In the genomic region with DNA sequence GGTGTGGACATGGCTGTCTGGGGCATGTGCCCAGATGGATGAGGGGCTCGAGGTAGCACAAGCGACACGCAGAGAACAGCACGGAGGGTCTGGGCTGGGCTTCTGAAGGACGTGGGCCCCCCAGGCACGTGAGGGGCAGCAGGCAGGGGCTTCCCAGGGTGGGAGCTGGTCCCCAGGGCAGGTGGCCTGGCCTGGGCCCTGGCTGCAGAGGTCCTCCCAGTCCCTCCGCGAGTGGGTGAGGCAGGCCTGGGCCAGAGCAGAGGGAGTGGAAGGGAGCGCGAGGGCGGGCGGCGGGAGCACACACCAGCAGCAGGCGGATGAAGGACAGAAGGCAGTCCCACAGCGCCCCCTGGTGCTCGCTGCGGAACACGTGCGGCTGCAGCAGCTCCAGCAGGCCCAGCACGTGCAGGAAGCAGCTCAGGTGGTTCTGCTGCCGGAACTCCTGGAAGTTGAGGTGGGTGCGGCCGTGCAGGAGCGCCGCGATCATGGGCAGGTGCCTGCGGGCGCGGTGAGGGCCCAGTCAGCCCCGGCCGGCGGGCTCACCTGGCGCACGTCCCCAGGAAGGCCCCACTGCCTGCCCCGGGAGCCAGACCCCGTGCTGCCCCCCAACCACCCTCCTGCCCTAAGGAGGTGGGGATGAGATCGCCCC, we compare ENCODE assay signal across 8 cellular contexts. TPM values are rescaled to one million over a fixed set of nuclear protein-coding genes. Genes with fewer than 3 reads are reported as not detected.
DNase-seq lines count a peak whose midpoint lies in the region; ATAC-seq and TF ChIP-seq lines count a peak whose summit lies in the region.

No MANE protein-coding gene starts in this region.

- H3K4me1 ChIP-seq in CD4-positive, alpha-beta memory T cell (ENCODE audit: insufficient read depth, low read length) = peaks cover 14% of the 10 kb centered on the region
- peaks cover 8% of the 10 kb centered on the region for H3K4me1 ChIP-seq in mammary epithelial cell (ENCODE audit: insufficient read depth, low read length)

- POLR2A ChIA-PET in CD4-positive, alpha-beta memory T cell (lab: Charles Lee; ENCODE audit: partially characterized antibody) = interaction anchor here (0.7 to 2.3 kb wide), 6 partner anchors 9 to 41 kb away, joined by 3 to 6 read pairs (median 4); no protein-coding TSS in a partner anchor
- POLR2A ChIA-PET in HEK293T (lab: Yijun Ruan, JAX) = no interaction called here

- no peak overlapping the region for H3K4me3 Mint-ChIP-seq in CD4-positive, alpha-beta memory T cell

- no peak overlapping the region for H3K4me3 ChIP-seq in CD4-positive, alpha-beta memory T cell (ENCODE audit: low read length in 2 of 2)
- H3K4me3 ChIP-seq in mammary epithelial cell (replicated peaks in 1 of 3; ENCODE audit: insufficient read depth in 1 of 3, low read depth in 2 of 3, low read length in 3 of 3) = no peak overlapping the region

- H3K9ac ChIP-seq in mammary epithelial cell (ENCODE audit: insufficient read depth, low read length) = no peak overlapping the region

- DNase-seq in CD4-positive, alpha-beta memory T cell = peak; percentile 85 to 88 (median 87)
- peak; percentile 93 for DNase-seq in HEK293T (ENCODE audit: extremely low spot score)
- peak; percentile 38 for DNase-seq in NCI-H345 treated with DMSO at 0.1 percent for 48 hours (lab: John Stamatoyannopoulos, UW; ENCODE audit: unreplicated experiment)
- DNase-seq in activated CD4-positive, CD25-positive, alpha-beta regulatory T cell treated with anti-CD3 and anti-CD28 coated beads, Interleukin-2, amount 50 U/mL, for 16 hours (ENCODE audit: low read depth, low spot score) = peak; percentile 65
- DNase-seq in mammary epithelial cell = peak; percentile 79
- DNase-seq in inferior parietal cortex (ENCODE audit: extremely low spot score) = peak; percentile 80
- peak; percentile 79 to 84 for DNase-seq in stimulated activated CD4-positive, alpha-beta T cell treated with anti-CD3 and anti-CD28 coated beads, Interleukin-15, amount 100 ng/mL, for 48 hours (ENCODE audit: low read depth in 2 of 2)

- peak overlapping the region in 2 of 7 donors; percentile 4 to 47 for H3K27ac Mint-ChIP-seq in CD4-positive, alpha-beta memory T cell

- H3K27me3 Mint-ChIP-seq in CD4-positive, alpha-beta memory T cell = no peaks in the 10 kb centered on the region

- dilution Hi-C loops in mammary epithelial cell (cut with HindIII; ENCODE audit: low sequenced_read_pairs) = no loop called here

- no peaks in the 10 kb centered on the region for H3K27me3 ChIP-seq in CD4-positive, alpha-beta memory T cell (ENCODE audit: insufficient read depth, low read length)
- H3K27me3 ChIP-seq in mammary epithelial cell (ENCODE audit: insufficient read depth, low read length) = no peaks in the 10 kb centered on the region

- no peak overlapping the region for H3K4me2 ChIP-seq in mammary epithelial cell (ENCODE audit: insufficient read depth, low read depth, low read length)

- intact Hi-C loops in CD4-positive, alpha-beta memory T cell (cut with micrococcal nuclease) = loop anchor here (1.0 to 2.0 kb wide), 4 partner anchors 15 to 387 kb away; partner anchors contain the start of gene MICALL2
- intact Hi-C loops in mammary epithelial cell (cut with micrococcal nuclease) = loop anchor here (1.0 to 2.0 kb wide), 3 partner anchors 41 to 281 kb away; no protein-coding TSS in a partner anchor

- peaks cover 2% of the 10 kb centered on the region for H4K20me1 ChIP-seq in mammary epithelial cell (ENCODE audit: insufficient read depth, low read length)

- no peak overlapping the region for H2AFZ ChIP-seq in mammary epithelial cell (ENCODE audit: low read depth, low read length)

- WGBS in mammary epithelial cell (ENCODE audit: low coverage, missing lambda C conversion rate) = 61% methylated on average over 12 of the region's 37 CpGs

- H3K9me3 ChIP-seq in CD4-positive, alpha-beta memory T cell (ENCODE audit: control insufficient read depth in 1 of 2, low read length in 2 of 2) = no peaks in the 10 kb centered on the region
- no peaks in the 10 kb centered on the region for H3K9me3 ChIP-seq in mammary epithelial cell (replicated peaks; ENCODE audit: insufficient read depth, low read length)

- peaks cover 3 to 10% of the 10 kb centered on the region in 2 donors for H3K36me3 Mint-ChIP-seq in CD4-positive, alpha-beta memory T cell

- CTCF ChIA-PET in CD4-positive, alpha-beta memory T cell (lab: Charles Lee; ENCODE audit: partially characterized antibody) = interaction anchor here (0.5 to 2.0 kb wide), 24 partner anchors 9 to 1070 kb away, joined by 3 to 17 read pairs (median 4); no protein-coding TSS in a partner anchor
- CTCF ChIA-PET in HEK293T (lab: Yijun Ruan, JAX) = interaction anchor here (0.7 to 1.2 kb wide), 4 partner anchors 13 to 521 kb away, joined by 3 read pairs; no protein-coding TSS in a partner anchor
- CTCF ChIA-PET in mammary epithelial cell (lab: Charles Lee; ENCODE audit: low non-redundant PET) = no interaction called here

- no peaks in the 10 kb centered on the region for H3K9me3 Mint-ChIP-seq in CD4-positive, alpha-beta memory T cell

- no peak for ATAC-seq in HG02763 (IDR thresholded peaks at IDR 0.05; ENCODE audit: unreplicated experiment)

- peak; percentile 73 to 92 for TF ChIP-seq CTCF in mammary epithelial cell (conservative IDR thresholded peaks at IDR 0.05 in 1 of 2, IDR thresholded peaks at IDR 0.05 in 1 of 2; ENCODE audit: extremely low read depth in 1 of 2, insufficient read depth in 1 of 2, low read depth in 1 of 2, low read length in 2 of 2)

- H3K4me1 Mint-ChIP-seq in CD4-positive, alpha-beta memory T cell = peaks cover 3 to 14% (median 10%) of the 10 kb centered on the region in 4 donors

- no peaks in the 10 kb centered on the region for H3K79me2 ChIP-seq in mammary epithelial cell (ENCODE audit: insufficient read depth, low read length)

- in situ Hi-C loops in mammary epithelial cell (cut with MboI; ENCODE audit: low sequenced_read_pairs in 2 of 2) = loop anchor here in 1 of 2 donors (25.0 kb wide), 1 partner anchor 287 kb away; no protein-coding TSS in a partner anchor

- H3K36me3 ChIP-seq in CD4-positive, alpha-beta memory T cell (ENCODE audit: insufficient read depth, low read length) = no peaks in the 10 kb centered on the region
- H3K36me3 ChIP-seq in mammary epithelial cell (ENCODE audit: insufficient read depth, low read length) = peaks cover 8% of the 10 kb centered on the region

- BruUV-seq in mammary epithelial cell (replicated peaks; lab: Mats Ljungman, UMichigan) = no TSS peak

- no peak overlapping the region for H3K27ac ChIP-seq in CD4-positive, alpha-beta memory T cell (ENCODE audit: low read depth, low read length)
- H3K27ac ChIP-seq in mammary epithelial cell (ENCODE audit: insufficient read depth, low read depth, low read length) = no peak overlapping the region

TF ChIP-seq in HEK293T, 16 proteins besides CTCF, POLR2A, EP300 and RAD21:
- TF ChIP-seq HDGF (IDR thresholded peaks at IDR 0.05; ENCODE audit: borderline replicate concordance) (0 out of 2 replicates have a peak, but pooled peaks have one; percentile 30), FOXM1 (IDR thresholded peaks at IDR 0.05; ENCODE audit: borderline replicate concordance) (no peak)
- TF ChIP-seq, protein P1, sequence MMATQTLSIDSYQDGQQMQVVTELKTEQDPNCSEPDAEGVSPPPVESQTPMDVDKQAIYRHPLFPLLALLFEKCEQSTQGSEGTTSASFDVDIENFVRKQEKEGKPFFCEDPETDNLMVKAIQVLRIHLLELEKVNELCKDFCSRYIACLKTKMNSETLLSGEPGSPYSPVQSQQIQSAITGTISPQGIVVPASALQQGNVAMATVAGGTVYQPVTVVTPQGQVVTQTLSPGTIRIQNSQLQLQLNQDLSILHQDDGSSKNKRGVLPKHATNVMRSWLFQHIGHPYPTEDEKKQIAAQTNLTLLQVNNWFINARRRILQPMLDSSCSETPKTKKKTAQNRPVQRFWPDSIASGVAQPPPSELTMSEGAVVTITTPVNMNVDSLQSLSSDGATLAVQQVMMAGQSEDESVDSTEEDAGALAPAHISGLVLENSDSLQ (IDR thresholded peaks at IDR 0.05) = peak; percentile 49; the same call in 1 of the 2 replicates

RNA-seq across cellular contexts. Expression of gene MICALL2, which starts 14.7 kb away (rescaled TPM):
- total RNA-seq in CD4-positive, alpha-beta memory T cell = 1 to 10 TPM; 2.6 to 3.3 TPM
- under 1 TPM in 1 of 2 donors, not detected in 1; 0.44 TPM for polyA plus RNA-seq in CD4-positive, alpha-beta memory T cell
- total RNA-seq in mammary epithelial cell = 10 to 100 TPM; 41.7 to 69.8 TPM
- polyA plus RNA-seq in mammary epithelial cell = 28.8 TPM
- 44.0 TPM for polyA minus RNA-seq in mammary epithelial cell

RNA-seq across cellular contexts. Expression of gene INTS1, which starts 30.2 kb away (rescaled TPM):
- 100 to 1,000 TPM; 135 to 137 TPM for total RNA-seq in CD4-positive, alpha-beta memory T cell
- polyA plus RNA-seq in CD4-positive, alpha-beta memory T cell = 10 to 100 TPM in 1 of 2 donors, 1 to 10 TPM in 1; 6.0 to 29.2 TPM
- total RNA-seq in mammary epithelial cell = 10 to 100 TPM; 51.3 to 81.1 TPM
- 31.7 TPM for polyA plus RNA-seq in mammary epithelial cell
- polyA minus RNA-seq in mammary epithelial cell = 62.4 TPM

RNA-seq across cellular contexts. Expression of gene MAFK, which starts 56.5 kb away (rescaled TPM):
- total RNA-seq in CD4-positive, alpha-beta memory T cell = 10 to 100 TPM; 50.1 to 50.3 TPM
- polyA plus RNA-seq in CD4-positive, alpha-beta memory T cell = 1 to 10 TPM in 1 of 2 donors, under 1 TPM in 1; 0.32 to 1.0 TPM
- 10 to 100 TPM; 10.5 to 23.4 TPM for total RNA-seq in mammary epithelial cell
- polyA plus RNA-seq in mammary epithelial cell = 3.1 TPM
- polyA minus RNA-seq in mammary epithelial cell = 10.2 TPM

Comparison
In these comparisons a context has a peak if more than half of its experiments do, and no peak if none do; other contexts are left out.
1. DNase-seq: peak in every context shown above with its lines; median percentile 93 in HEK293T; 87 in CD4-positive, alpha-beta memory T cell; 82 in stimulated activated CD4-positive, alpha-beta T cell treated with anti-CD3 and anti-CD28 coated beads, Interleukin-15, amount 100 ng/mL, for 48 hours; 80 in inferior parietal cortex; 79 in mammary epithelial cell; 65 in activated CD4-positive, CD25-positive, alpha-beta regulatory T cell treated with anti-CD3 and anti-CD28 coated beads, Interleukin-2, amount 50 U/mL, for 16 hours; 38 in NCI-H345 treated with DMSO at 0.1 percent for 48 hours.
2. RNA of gene MICALL2, which starts 14.7 kb away (total RNA-seq): 41.7 to 69.8 TPM in mammary epithelial cell; 2.6 to 3.3 TPM in CD4-positive, alpha-beta memory T cell; every median in the first group is over 4 times any median in the second.